Comparison of ENCODE assay signal across 27 cellular contexts in the genomic region with DNA sequence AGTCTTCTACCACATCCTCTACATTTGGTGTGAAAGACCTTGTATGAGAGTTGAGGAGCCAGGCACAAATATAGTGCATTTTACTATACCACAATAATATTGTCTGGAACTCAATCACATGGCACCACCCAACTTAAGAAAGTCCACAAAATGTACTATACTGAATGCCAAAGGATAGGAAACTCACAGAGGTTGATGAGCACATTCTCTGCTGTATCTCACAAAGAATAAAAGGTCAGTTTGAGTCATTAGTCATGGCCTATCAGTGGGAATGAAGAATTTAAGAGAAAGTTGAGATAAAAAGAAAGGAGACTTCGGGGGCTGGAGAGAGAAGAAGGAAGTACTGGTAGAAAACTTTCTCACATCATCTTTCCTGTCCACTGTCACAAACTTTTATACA.
"Had no signal": no experiment of that assay in that cellular context is flagged by ENCODE, and none has a peak within 500 bp of the region (broad histone marks: within the 10 kb centered on the region; RNA-seq: fewer than 3 reads in every experiment).

No MANE protein-coding gene starts in this region.

- H3K4me3 ChIP-seq: left lung, lower lobe of right lung, ovary, right atrium auricular region, right lobe of liver, smooth muscle cell, tibial nerve, uterus had no signal

- H3K27me3 ChIP-seq: left lung, ovary, right atrium auricular region, right lobe of liver, tibial nerve, uterus had no signal

- H3K27ac Mint-ChIP-seq: naive thymus-derived CD8-positive, alpha-beta T cell; nephron; progenitor cell of endocrine pancreas; stimulated activated memory B cell treated with anti-CD40 and anti-IgM and Interleukin-4, amounts not matched to agents 10 μg/mL and 1 μg/mL and 100 μg/mL, for 72 hours; stimulated activated naive CD8-positive, alpha-beta T cell treated with anti-CD3 and anti-CD28 coated beads, Interleukin-15, amount 100 ng/mL, for 72 hours; type B pancreatic cell had no signal

- DNase-seq: hippocampal formation; kidney; left colon; left lung; lower lobe of right lung; mammary epithelial cell; mesenchymal stem cell; naive thymus-derived CD8-positive, alpha-beta T cell; occipital lobe; ovary; right lobe of liver; stimulated activated CD4-positive, alpha-beta T cell treated with anti-CD3 and anti-CD28 coated beads, Interleukin-1b, Interleukin-23, amount 100 ng/mL, for 48 hours; stimulated activated CD4-positive, alpha-beta T cell treated with anti-CD3 and anti-CD28 coated beads, Interleukin-2, amount 100 ng/mL, for 48 hours; stimulated activated CD4-positive, alpha-beta T cell treated with anti-CD3 and anti-CD28 coated beads, Interleukin-4, amount 100 ng/mL, for 4 hours; stimulated activated CD8-positive, alpha-beta memory T cell treated with anti-CD3 and anti-CD28 coated beads, Interleukin-4, amount 100 ng/mL, for 48 hours; stimulated activated naive CD4-positive, alpha-beta T cell treated with Interleukin-2 at 50 U/mL for 16 hours; stimulated activated naive CD8-positive, alpha-beta T cell treated with anti-CD3 and anti-CD28 coated beads, Interleukin-15, amount 100 ng/mL, for 72 hours; substantia nigra; uterus had no signal

- H3K36me3 ChIP-seq: left lung, lower lobe of right lung, ovary, right atrium auricular region, right lobe of liver, tibial nerve, uterus had no signal

- H3K27me3 Mint-ChIP-seq: progenitor cell of endocrine pancreas; stimulated activated memory B cell treated with anti-CD40 and anti-IgM and Interleukin-4, amounts not matched to agents 10 μg/mL and 1 μg/mL and 100 μg/mL, for 72 hours had no signal

- H3K9me3 Mint-ChIP-seq: naive thymus-derived CD8-positive, alpha-beta T cell; nephron; neural crest cell; stimulated activated memory B cell treated with anti-CD40 and anti-IgM and Interleukin-4, amounts not matched to agents 10 μg/mL and 1 μg/mL and 100 μg/mL, for 72 hours; stimulated activated naive CD8-positive, alpha-beta T cell treated with anti-CD3 and anti-CD28 coated beads, Interleukin-15, amount 100 ng/mL, for 72 hours had no signal

- H3K4me1 Mint-ChIP-seq: naive thymus-derived CD8-positive, alpha-beta T cell; stimulated activated memory B cell treated with anti-CD40 and anti-IgM and Interleukin-4, amounts not matched to agents 10 μg/mL and 1 μg/mL and 100 μg/mL, for 72 hours; stimulated activated naive CD8-positive, alpha-beta T cell treated with anti-CD3 and anti-CD28 coated beads, Interleukin-15, amount 100 ng/mL, for 72 hours had no signal

- H3K27ac ChIP-seq: left lung, lower lobe of right lung, ovary, right atrium auricular region, right lobe of liver, tibial nerve, uterus had no signal

- H3K4me3 Mint-ChIP-seq: naive thymus-derived CD8-positive, alpha-beta T cell; nephron; neural crest cell; stimulated activated memory B cell treated with anti-CD40 and anti-IgM and Interleukin-4, amounts not matched to agents 10 μg/mL and 1 μg/mL and 100 μg/mL, for 72 hours; stimulated activated naive CD8-positive, alpha-beta T cell treated with anti-CD3 and anti-CD28 coated beads, Interleukin-15, amount 100 ng/mL, for 72 hours; type B pancreatic cell had no signal

- H3K4me1 ChIP-seq: left lung, lower lobe of right lung, right atrium auricular region, right lobe of liver, tibial nerve, uterus had no signal

- H3K9me3 ChIP-seq: left lung, lower lobe of right lung, ovary, right atrium auricular region, right lobe of liver, tibial nerve, uterus had no signal

- H3K36me3 Mint-ChIP-seq: naive thymus-derived CD8-positive, alpha-beta T cell; stimulated activated memory B cell treated with anti-CD40 and anti-IgM and Interleukin-4, amounts not matched to agents 10 μg/mL and 1 μg/mL and 100 μg/mL, for 72 hours; type B pancreatic cell had no signal
